34 cellular contexts compared by ENCODE assay signal in genomic region chr5:157926953-157927352, GRCh38.
A peak's percentile ranks its signal among the peaks of the same experiment; 100 is the strongest.
DNase-seq lines count a peak whose midpoint lies in the region; FAIRE-seq and TF ChIP-seq lines count a peak whose summit lies in the region.
"Had no signal": no experiment of that assay in that cellular context is flagged by ENCODE, and none has a peak within 500 bp of the region (broad histone marks: within the 10 kb centered on the region; RNA-seq: fewer than 3 reads in every experiment).

No MANE protein-coding gene starts in this region.

- H3K27me3 ChIP-seq in neural progenitor cell (no peaks in the 10 kb centered on the region), small intestine (ENCODE audit: control insufficient read depth in 2 of 2, insufficient read depth in 2 of 2, low read length in 2 of 2) (no peaks in the 10 kb centered on the region)
- H3K27me3 ChIP-seq: SJCRH30, testis had no signal

- no peak overlapping the region for H3K4me3 Mint-ChIP-seq in neural progenitor cell
- H3K4me3 Mint-ChIP-seq: activated CD4-positive, alpha-beta T cell treated with anti-CD3 and anti-CD28 coated beads, Interleukin-2, amount 10 ng/mL, durations not matched to agents 24 days and 14 days; CD4-positive, alpha-beta T cell; naive B cell had no signal

- no peak overlapping the region for H2AFZ ChIP-seq in neural progenitor cell (replicated peaks)

- peaks cover 11% of the 10 kb centered on the region for H3K4me1 ChIP-seq in neural progenitor cell
- H3K4me1 ChIP-seq in small intestine (ENCODE audit: control insufficient read depth in 2 of 2, insufficient read depth in 1 of 2, low read depth in 1 of 2, low read length in 1 of 2): peaks cover 2 to 6% of the 10 kb centered on the region in 2 donors
- H3K4me1 ChIP-seq: SJCRH30 had no signal

- WGBS in small intestine, 3 donors: 43 to 71% (median 60%) methylated on average over 4 of the region's 4 CpGs

- H3K9me3 Mint-ChIP-seq in neural progenitor cell: peaks cover 3% of the 10 kb centered on the region
- H3K9me3 Mint-ChIP-seq: activated CD4-positive, alpha-beta T cell treated with anti-CD3 and anti-CD28 coated beads, Interleukin-2, amount 10 ng/mL, durations not matched to agents 24 days and 14 days; activated naive CD4-positive, alpha-beta T cell treated with anti-CD3 and anti-CD28 coated beads, Interleukin-2, amount 50 U/mL, for 72 hours; CD4-positive, alpha-beta T cell; naive B cell had no signal

- H3K27ac ChIP-seq in SK-N-MC (peak overlapping the region; percentile 74), neural progenitor cell (no peak overlapping the region), small intestine (ENCODE audit: low read depth in 1 of 2, low read length in 1 of 2) (peak overlapping the region in 1 of 2 donors; percentile 87)
- H3K27ac ChIP-seq: A549, epithelial cell of prostate, SJCRH30, testis, WERI-Rb-1 had no signal

- no peaks in the 10 kb centered on the region for H3K36me3 ChIP-seq in SK-N-MC (ENCODE audit: insufficient read depth, low read length)
- no peaks in the 10 kb centered on the region for H3K36me3 ChIP-seq in neural progenitor cell
- no peaks in the 10 kb centered on the region for H3K36me3 ChIP-seq in small intestine (ENCODE audit: control insufficient read depth in 2 of 2, insufficient read depth in 2 of 2, low read length in 2 of 2)
- H3K36me3 ChIP-seq: SJCRH30, WERI-Rb-1 had no signal

- H3K4me2 ChIP-seq in neural progenitor cell: no peak overlapping the region
- H3K4me2 ChIP-seq: A549, smooth muscle cell had no signal

- no peaks in the 10 kb centered on the region for H4K20me1 ChIP-seq in neural progenitor cell (ENCODE audit: low read depth)

- peak; percentile 59 for DNase-seq in ELF-1 (ENCODE audit: low read depth, low spot score)
- DNase-seq in SK-N-MC (ENCODE audit: low read depth, low spot score): no peak
- DNase-seq in iPS DF 4.7 (ENCODE audit: extremely low read depth, low spot score): peak; percentile 51
- peak; percentile 28 for DNase-seq in neural progenitor cell (ENCODE audit: low spot score)
- DNase-seq in DMS 273 (lab: John Stamatoyannopoulos, UW; ENCODE audit: unreplicated experiment): no peak
- no peak for DNase-seq in small intestine
- DNase-seq in superior temporal gyrus (ENCODE audit: extremely low spot score): no peak
- DNase-seq in NCI-H524 (lab: John Stamatoyannopoulos, UW): no peak
- DNase-seq: activated CD4-positive, alpha-beta T cell treated with anti-CD3 and anti-CD28 coated beads, Interleukin-2, amount 10 ng/mL, durations not matched to agents 24 days and 14 days; activated CD8-positive, alpha-beta memory T cell treated with anti-CD3 and anti-CD28 coated beads for 24 hours; activated effector memory CD4-positive, alpha-beta T cell treated with Interleukin-2 at 50 U/mL for 16 hours; activated T-cell treated with anti-CD3 and anti-CD28 coated beads for 4 hours; AML-193; CD4-positive, alpha-beta T cell; effector CD4-positive, alpha-beta T cell; hippocampal formation; IMR-90; islet precursor cell; left ventricle myocardium superior; naive B cell; NCI-H1436; NCI-H226; NCI-H774; SJCRH30; stimulated activated naive CD8-positive, alpha-beta T cell treated with anti-CD3 and anti-CD28 coated beads, Interleukin-15, Interleukin-2, amounts not matched to agents 100 U/mL and 50 U/mL, for 24 hours; T1000; testis; WERI-Rb-1 had no signal

- H3K79me2 ChIP-seq in neural progenitor cell (ENCODE audit: low read depth): no peaks in the 10 kb centered on the region

- H3K9me3 ChIP-seq in SK-N-MC (ENCODE audit: low read depth, low read length): no peaks in the 10 kb centered on the region
- no peaks in the 10 kb centered on the region for H3K9me3 ChIP-seq in neural progenitor cell (ENCODE audit: low read depth)
- H3K9me3 ChIP-seq in small intestine (ENCODE audit: control insufficient read depth, low read depth): no peaks in the 10 kb centered on the region
- H3K9me3 ChIP-seq: A549, SJCRH30, testis had no signal

- TF ChIP-seq CTCF in neural progenitor cell (IDR thresholded peaks at IDR 0.05): no peak

- no peaks in the 10 kb centered on the region for H3K36me3 Mint-ChIP-seq in neural progenitor cell
- H3K36me3 Mint-ChIP-seq: activated naive CD4-positive, alpha-beta T cell treated with anti-CD3 and anti-CD28 coated beads, Interleukin-2, amount 50 U/mL, for 72 hours; naive B cell had no signal

- H3K4me3 ChIP-seq in SK-N-MC: no peak overlapping the region
- H3K4me3 ChIP-seq in neural progenitor cell: no peak overlapping the region
- H3K4me3 ChIP-seq in small intestine (ENCODE audit: low read depth in 1 of 2, low read length in 2 of 2): no peak overlapping the region
- H3K4me3 ChIP-seq: A549, SJCRH30, smooth muscle cell had no signal

- H3K4me1 Mint-ChIP-seq in neural progenitor cell: peaks cover 20% of the 10 kb centered on the region
- H3K4me1 Mint-ChIP-seq: naive B cell had no signal

- no peak for FAIRE-seq in small intestine (lab: Jason Lieb, UNC)
- FAIRE-seq: A549, GM12892, H54 had no signal

- H3K27ac Mint-ChIP-seq in neural progenitor cell: peak overlapping the region; percentile 48
- H3K27ac Mint-ChIP-seq: activated CD4-positive, alpha-beta T cell treated with anti-CD3 and anti-CD28 coated beads, Interleukin-2, amount 10 ng/mL, durations not matched to agents 24 days and 14 days; activated naive CD4-positive, alpha-beta T cell treated with anti-CD3 and anti-CD28 coated beads, Interleukin-2, amount 50 U/mL, for 72 hours; CD4-positive, alpha-beta T cell; naive B cell had no signal

- peaks cover 6% of the 10 kb centered on the region for H3F3A ChIP-seq in neural progenitor cell (ENCODE audit: low read depth)

- peaks cover 5% of the 10 kb centered on the region for H3K27me3 Mint-ChIP-seq in neural progenitor cell (ENCODE audit: insufficient read depth, low read depth)
- H3K27me3 Mint-ChIP-seq: activated CD4-positive, alpha-beta T cell treated with anti-CD3 and anti-CD28 coated beads, Interleukin-2, amount 10 ng/mL, durations not matched to agents 24 days and 14 days; CD4-positive, alpha-beta T cell; naive B cell had no signal

- peak overlapping the region; percentile 15 for H3K9ac ChIP-seq in SK-N-MC (ENCODE audit: insufficient read length)
- no peak overlapping the region for H3K9ac ChIP-seq in neural progenitor cell

Comparison
In these comparisons a context has a peak if more than half of its experiments do, and no peak if none do; other contexts are left out.
1. DNase-seq: peak in ELF-1 (single experiment), iPS DF 4.7 (single experiment) and neural progenitor cell (single experiment); none in SK-N-MC (single experiment), DMS 273 (single experiment), small intestine (single experiment), superior temporal gyrus (single experiment) and NCI-H524 (0 of 2).